Comparison of ENCODE assay signal across 12 cellular contexts in the genomic region with DNA sequence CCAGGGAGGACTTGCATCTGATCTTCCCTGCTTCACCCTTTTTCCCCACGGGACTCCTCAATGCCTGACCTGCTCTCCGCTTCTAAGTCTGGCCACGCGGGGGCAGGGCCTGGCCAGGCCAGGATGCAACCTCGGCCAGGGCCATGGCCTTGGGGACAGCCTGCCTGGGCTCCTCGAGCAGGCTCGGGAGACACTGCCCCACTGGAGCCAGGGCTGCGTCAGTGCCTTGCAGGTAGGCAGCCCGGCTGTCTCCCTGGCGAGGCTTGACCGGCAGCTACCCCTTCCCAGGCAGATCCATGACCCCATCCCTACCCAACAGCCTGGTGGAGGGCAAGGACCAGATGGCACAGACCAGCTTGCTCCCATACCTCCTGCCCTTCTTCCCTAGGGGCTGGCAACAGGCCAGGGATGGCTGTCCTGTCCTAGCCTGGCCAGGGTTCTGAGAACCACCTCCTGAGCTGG. TPM values are rescaled to one million over a fixed set of nuclear protein-coding genes. Genes with fewer than 3 reads are reported as not detected.
DNase-seq lines count a peak whose midpoint lies in the region; ATAC-seq and TF ChIP-seq lines count a peak whose summit lies in the region.
"Had no signal": no experiment of that assay in that cellular context is flagged by ENCODE, and none has a peak within 500 bp of the region (broad histone marks: within the 10 kb centered on the region; RNA-seq: fewer than 3 reads in every experiment).

No MANE protein-coding gene starts in this region.

- intact Hi-C loops in body of pancreas (cut with DNase I) (no loop called here), sigmoid colon (cut with DNase I) (loop anchor here (5.0 kb wide), 1 partner anchor 216 kb away; no protein-coding TSS in a partner anchor), prostate gland (cut with DNase I) (loop anchor here (2.0 to 5.0 kb wide), 2 partner anchors 216 to 343 kb away; no protein-coding TSS in a partner anchor)

- H3K9me3 ChIP-seq in body of pancreas = no peaks in the 10 kb centered on the region
- no peaks in the 10 kb centered on the region for H3K9me3 ChIP-seq in sigmoid colon
- H3K9me3 ChIP-seq in prostate gland = no peaks in the 10 kb centered on the region

- H3K36me3 ChIP-seq in body of pancreas (replicated peaks in 1 of 2; ENCODE audit: insufficient read depth in 1 of 2, low read depth in 2 of 2) = no peaks in the 10 kb centered on the region
- H3K36me3 ChIP-seq in sigmoid colon = no peaks in the 10 kb centered on the region
- H3K36me3 ChIP-seq in prostate gland = no peaks in the 10 kb centered on the region

- TF ChIP-seq EP300 in sigmoid colon (IDR thresholded peaks at IDR 0.05) = no peak

- H3K4me1 ChIP-seq in body of pancreas (peaks cover 46% of the 10 kb centered on the region), sigmoid colon (peaks cover 0 to 54% (median 48%) of the 10 kb centered on the region in 4 donors), prostate gland (replicated peaks) (peaks cover 21% of the 10 kb centered on the region)

- H3K27ac ChIP-seq in body of pancreas (peak overlapping the region; percentile 58 to 89 (median 82)), sigmoid colon (no peak overlapping the region), prostate gland (no peak overlapping the region)

- TF ChIP-seq POLR2A in body of pancreas (IDR thresholded peaks at IDR 0.05) (no peak), sigmoid colon (IDR thresholded peaks at IDR 0.05) (no peak), prostate gland (IDR thresholded peaks at IDR 0.05) (no peak)

- WGBS in body of pancreas, 2 donors = 0 to 12% methylated on average over 4 to 11 of the region's 11 CpGs
- whole genome bisulfite sequencing in sigmoid colon, 2 donors = 63 to 76% methylated on average over 11 of the region's 11 CpGs
- WGBS in prostate gland = 66% methylated on average over 11 of the region's 11 CpGs

- ATAC-seq in body of pancreas = peak; percentile 68
- ATAC-seq: HCT116; stimulated activated effector memory CD8-positive, alpha-beta T cell treated with anti-CD3 and anti-CD28 coated beads, Interleukin-12 subunit alpha, Interleukin-12 subunit beta, amount 100 ng/mL, for 72 hours had no signal

- H3K4me3 ChIP-seq in body of pancreas = no peak overlapping the region
- no peak overlapping the region for H3K4me3 ChIP-seq in sigmoid colon
- no peak overlapping the region for H3K4me3 ChIP-seq in prostate gland

- H3K27me3 ChIP-seq in body of pancreas = no peaks in the 10 kb centered on the region
- H3K27me3 ChIP-seq in sigmoid colon = peaks cover 73 to 93% (median 87%) of the 10 kb centered on the region in 3 donors
- H3K27me3 ChIP-seq in prostate gland (replicated peaks; ENCODE audit: insufficient read depth) = peaks cover 54% of the 10 kb centered on the region

- DNase-seq in HT-29 (ENCODE audit: low spot score) (peak; percentile 26), body of pancreas (peak; percentile 85 to 90 (median 86)), kidney tubule cell (ENCODE audit: low spot score) (peak; percentile 54), sigmoid colon (peak; percentile 58), NK-92 (lab: John Stamatoyannopoulos, UW; ENCODE audit: unreplicated experiment) (no peak), prostate gland (ENCODE audit: low spot score) (no peak), NCI-H1694 treated with DMSO at 0.1 percent for 48 hours (lab: John Stamatoyannopoulos, UW) (no peak), NCI-H1092 (lab: John Stamatoyannopoulos, UW) (no peak)
- DNase-seq: NCI-H2171 had no signal

- TF ChIP-seq CTCF in body of pancreas (IDR thresholded peaks at IDR 0.05) (peak; percentile 55 to 94 (median 86)), sigmoid colon (IDR thresholded peaks at IDR 0.05) (peak in 2 of 4 experiments; percentile 13 to 14), prostate gland (IDR thresholded peaks at IDR 0.05) (peak in 2 of 4 experiments; percentile 7 to 11)

RNA-seq across cellular contexts. Expression of gene PRDM16, which starts 2.7 kb away (rescaled TPM):
- total RNA-seq in HT-29 (2014; rRNA removed; shearing (Covaris generic)) = 0.10 TPM in 1 of 2 replicates, not detected in the other
- total RNA-seq in body of pancreas = 10 to 100 TPM; 15.2 to 16.6 TPM
- 1 to 10 TPM in 1 of 4 donors, under 1 TPM in 3; 0.14 to 1.1 (median 0.60) TPM for total RNA-seq in sigmoid colon
- 1 to 10 TPM in 1 of 3 donors, under 1 TPM in 2; under 0.01 to 1.7 (median 0.46) TPM for polyA plus RNA-seq in sigmoid colon
- total RNA-seq in prostate gland = 1 to 10 TPM in 1 of 2 donors, under 1 TPM in 1; 0.23 to 6.5 TPM
- total RNA-seq: dermis microvascular lymphatic vessel endothelial cell had no signal

RNA-seq across cellular contexts. Expression of gene ACTRT2, which starts 45.0 kb away (rescaled TPM):
- total RNA-seq in HT-29 (2014; rRNA removed; shearing (Covaris generic)) = not detected in 2 replicates
- total RNA-seq in body of pancreas (not detected), sigmoid colon (not detected), prostate gland (1 to 10 TPM in 1 of 2 donors, not detected in 1; 7.2 TPM)
- polyA plus RNA-seq in sigmoid colon = not detected
- total RNA-seq: dermis microvascular lymphatic vessel endothelial cell had no signal

Comparison
In these comparisons a context has a peak if more than half of its experiments do, and no peak if none do; other contexts are left out.
1. DNase-seq: peak in HT-29 (single experiment), body of pancreas (4 of 4), kidney tubule cell (single experiment) and sigmoid colon (single experiment); none in NK-92 (single experiment), prostate gland (single experiment), NCI-H1694 treated with DMSO at 0.1 percent for 48 hours (single experiment) and NCI-H1092 (single experiment).
2. H3K27ac ChIP-seq: peak in body of pancreas (4 of 4); none in sigmoid colon (0 of 4) and prostate gland (0 of 2).